ENCODE assay signal across 1 cellular context in genomic region chr20:45115386-45115774, GRCh38.
TF ChIP-seq lines count a peak whose summit lies in the region.

No MANE protein-coding gene starts in this region.

TF ChIP-seq in IMR-90, 13 proteins besides CTCF, POLR2A, EP300 and RAD21:
- TF ChIP-seq FOS (IDR thresholded peaks at IDR 0.05; ENCODE audit: low read depth, low read length) (no peak), NFE2L2 (IDR thresholded peaks at IDR 0.05; ENCODE audit: low read depth, low read length) (no peak), BHLHE40 (IDR thresholded peaks at IDR 0.05; ENCODE audit: low read depth, low read length) (no peak), MAFK (IDR thresholded peaks at IDR 0.05; ENCODE audit: low read depth, low read length) (no peak), ELK1 (IDR thresholded peaks at IDR 0.05; ENCODE audit: borderline replicate concordance, low read depth, low read length) (no peak), MAZ (IDR thresholded peaks at IDR 0.05; ENCODE audit: borderline replicate concordance, low read depth, low read length) (no peak), RFX5 (IDR thresholded peaks at IDR 0.05; ENCODE audit: low read depth, low read length) (no peak), USF2 (IDR thresholded peaks at IDR 0.05; ENCODE audit: low read depth, low read length) (no peak), MXI1 (IDR thresholded peaks at IDR 0.05; ENCODE audit: borderline replicate concordance, low read depth, low read length) (no peak), CEBPB (IDR thresholded peaks at IDR 0.05; ENCODE audit: low read depth, low read length) (no peak), CHD1 (IDR thresholded peaks at IDR 0.05; ENCODE audit: low read depth, low read length) (no peak)
